Comparison of ENCODE assay signal across 26 cellular contexts in the genomic region with DNA sequence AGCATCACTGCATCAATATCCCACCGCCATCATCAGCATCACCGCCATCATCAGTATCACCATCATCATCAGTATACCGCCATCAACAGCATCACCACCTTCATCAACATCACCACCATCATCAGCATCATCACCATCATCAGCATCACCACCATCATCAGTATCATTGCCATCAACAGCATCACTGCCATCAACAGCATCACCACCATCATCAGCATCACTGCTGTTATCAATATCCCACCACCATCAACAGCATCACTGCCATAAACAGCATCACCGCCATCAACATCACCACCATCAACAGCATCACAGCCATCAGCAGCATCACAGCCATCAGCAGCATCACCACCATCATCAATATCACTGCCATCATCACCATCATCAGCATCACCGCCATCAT.
"Had no signal": no experiment of that assay in that cellular context is flagged by ENCODE, and none has a peak within 500 bp of the region (broad histone marks: within the 10 kb centered on the region; RNA-seq: fewer than 3 reads in every experiment).

No MANE protein-coding gene starts in this region.

- H3K4me2 ChIP-seq: KMS-11, SK-N-SH had no signal

- H3K9me2 ChIP-seq: SK-N-SH had no signal

- ATAC-seq: activated CD4-positive, alpha-beta T cell treated with anti-CD3 and anti-CD28 coated beads for 36 hours; activated CD4-positive, CD25-positive, alpha-beta regulatory T cell treated with anti-CD3 and anti-CD28 coated beads, Interleukin-2, amount 50 U/mL, for 24 hours; activated T-cell treated with anti-CD3 and anti-CD28 coated beads, Interleukin-2, amount 50 U/mL, for 4 hours; Panc1; WTC11 had no signal

- H3K27ac ChIP-seq: KMS-11, SJSA1 had no signal

- H3K9ac ChIP-seq: KMS-11, SK-N-SH had no signal

- H3K4me3 ChIP-seq: SJSA1 had no signal

- H3K27me3 ChIP-seq: SJSA1 had no signal

- H3K9me3 ChIP-seq: SJSA1, SK-N-SH had no signal

- FAIRE-seq: TTC549 had no signal

- DNase-seq: activated CD4-positive, alpha-beta memory T cell treated with anti-CD3 and anti-CD28 coated beads for 36 hours; activated CD4-positive, alpha-beta T cell treated with anti-CD3 and anti-CD28 coated beads for 36 hours; activated CD4-positive, alpha-beta T cell treated with anti-CD3 and anti-CD28 coated beads, Interleukin-2, amount 50 U/mL, for 1 hour; activated CD8-positive, alpha-beta memory T cell treated with anti-CD3 and anti-CD28 coated beads, Interleukin-2, amount 50 U/mL, for 4 hours; activated effector memory CD4-positive, alpha-beta T cell treated with Interleukin-2 at 50 U/mL for 16 hours; activated naive CD4-positive, alpha-beta T cell treated with anti-CD3 and anti-CD28 coated beads, Interleukin-2, amount 10 ng/mL, durations not matched to agents 7 days and 5 days; activated naive CD8-positive, alpha-beta T cell treated with anti-CD3 and anti-CD28 coated beads, Interleukin-2, amount 50 U/mL, for 24 hours; activated T-cell treated with anti-CD3 and anti-CD28 coated beads for 4 hours; activated T-cell treated with anti-CD3 and anti-CD28 coated beads, Interleukin-2, amount 50 U/mL, for 4 hours; anterior cingulate cortex; central memory CD4-positive, alpha-beta T cell; NCI-H1048; NCI-H1105 treated with DMSO at 0.1 percent for 48 hours; NCI-H1436 treated with DMSO at 0.1 percent for 48 hours; NCI-H1694 treated with DMSO at 0.1 percent for 48 hours; NCI-H2029; NCI-H345; NCI-H524 treated with DMSO at 0.1 percent for 48 hours; SHP77 treated with DMSO at 0.1 percent for 48 hours; SK-N-SH had no signal
